In genomic region chr13:110937511-110938303, GRCh38 we compare ENCODE assay signal across 25 cellular contexts. TPM values are rescaled to one million over a fixed set of nuclear protein-coding genes. Genes with fewer than 3 reads are reported as not detected.
DNase-seq lines count a peak whose midpoint lies in the region; ATAC-seq and TF ChIP-seq lines count a peak whose summit lies in the region.
"Had no signal": no experiment of that assay in that cellular context is flagged by ENCODE, and none has a peak within 500 bp of the region (broad histone marks: within the 10 kb centered on the region; RNA-seq: fewer than 3 reads in every experiment).

No MANE protein-coding gene starts in this region.

- H3K36me3 ChIP-seq in BLaER1, result 0 out of 2 replicates have a peak, but pooled peaks cover 6% of the 10 kb centered on the region
- H3K36me3 ChIP-seq in suprapubic skin, result no peaks in the 10 kb centered on the region
- H3K36me3 ChIP-seq: BE2C, neural progenitor cell, tibial artery, WERI-Rb-1 had no signal

- H3K4me3 Mint-ChIP-seq in central memory CD8-positive, alpha-beta T cell, result no peak overlapping the region
- H3K4me3 Mint-ChIP-seq in naive B cell, result peak overlapping the region in 7 of 8 donors; percentile 13 to 76 (median 34)
- H3K4me3 Mint-ChIP-seq: neural progenitor cell; stimulated activated naive CD8-positive, alpha-beta T cell treated with anti-CD3 and anti-CD28 coated beads, Interleukin-15, Interleukin-2, amounts not matched to agents 100 ng/mL and 50 ng/mL, for 24 hours had no signal

- peak overlapping the region; percentile 25; the same call in 1 of the 2 replicates for H3K27ac ChIP-seq in BLaER1
- no peak overlapping the region for H3K27ac ChIP-seq in suprapubic skin
- H3K27ac ChIP-seq: A549, neural progenitor cell, PC-9, tibial artery, WERI-Rb-1 had no signal

- no peak for TF ChIP-seq POLR2A in suprapubic skin (IDR thresholded peaks at IDR 0.05)

- 92% methylated on average over 23 of the region's 23 CpGs for WGBS in suprapubic skin

- POLR2A ChIA-PET in GM10248 (lab: Yijun Ruan, JAX), result no interaction called here

- CTCF ChIA-PET in GM10248 (lab: Yijun Ruan, JAX), result interaction anchor here (1.1 to 1.7 kb wide), 6 partner anchors 8 to 467 kb away, joined by 3 to 7 read pairs (median 4); partner anchors contain the start of gene ANKRD10

- H3K4me1 Mint-ChIP-seq in central memory CD8-positive, alpha-beta T cell, result no peaks in the 10 kb centered on the region
- peaks cover 18 to 28% (median 25%) of the 10 kb centered on the region in 3 donors for H3K4me1 Mint-ChIP-seq in naive B cell
- H3K4me1 Mint-ChIP-seq: neural progenitor cell had no signal

- no peak for ATAC-seq in central memory CD8-positive, alpha-beta T cell (replicated peaks; ENCODE audit: extremely low read depth, poor library complexity, severe bottlenecking)
- ATAC-seq in naive B cell (ENCODE audit: low read depth in 2 of 2), result peak; percentile 80 to 86
- no peak for ATAC-seq in GM18907 (IDR thresholded peaks at IDR 0.05; ENCODE audit: unreplicated experiment)
- ATAC-seq: A549, esophagus mucosa, HCT116, Right ventricle myocardium inferior had no signal

- H3K4me3 ChIP-seq in BLaER1 (no peak overlapping the region), suprapubic skin (no peak overlapping the region)
- H3K4me3 ChIP-seq: A549, neural progenitor cell, PC-9, tibial artery had no signal

- H3K27me3 ChIP-seq in BLaER1 (no peaks in the 10 kb centered on the region; the same call in 1 of the 2 replicates), suprapubic skin (no peaks in the 10 kb centered on the region)
- H3K27me3 ChIP-seq: neural progenitor cell, tibial artery had no signal

- H3K4me1 ChIP-seq in BLaER1, result peaks cover 36% of the 10 kb centered on the region
- H3K4me1 ChIP-seq in suprapubic skin, result no peaks in the 10 kb centered on the region
- H3K4me1 ChIP-seq: A549, BE2C, tibial artery had no signal

- no peak for TF ChIP-seq CTCF in GM10248 (IDR thresholded peaks at IDR 0.05; ENCODE audit: control extremely low read depth, extremely low read depth, low read depth, missing control alignments)
- TF ChIP-seq CTCF in suprapubic skin (IDR thresholded peaks at IDR 0.05), result no peak

- peak overlapping the region; percentile 52 for H3K27ac Mint-ChIP-seq in central memory CD8-positive, alpha-beta T cell (ENCODE audit: low read depth)
- H3K27ac Mint-ChIP-seq in naive B cell, result peak overlapping the region in 4 of 6 donors; percentile 35 to 81 (median 68)
- H3K27ac Mint-ChIP-seq: neural progenitor cell; stimulated activated naive CD8-positive, alpha-beta T cell treated with anti-CD3 and anti-CD28 coated beads, Interleukin-15, Interleukin-2, amounts not matched to agents 100 ng/mL and 50 ng/mL, for 24 hours had no signal

- H3K36me3 Mint-ChIP-seq in central memory CD8-positive, alpha-beta T cell (ENCODE audit: insufficient read depth), result no peaks in the 10 kb centered on the region
- H3K36me3 Mint-ChIP-seq in naive B cell, result peaks cover 12 to 37% of the 10 kb centered on the region in 2 donors
- H3K36me3 Mint-ChIP-seq: neural progenitor cell had no signal

- H3K9me3 ChIP-seq in BLaER1 (peaks cover 52% of the 10 kb centered on the region), suprapubic skin (peaks cover 15% of the 10 kb centered on the region)
- H3K9me3 ChIP-seq: A549, BE2C had no signal

- TF ChIP-seq EP300 in suprapubic skin (IDR thresholded peaks at IDR 0.05), result no peak

- peaks cover 55% of the 10 kb centered on the region for H3K27me3 Mint-ChIP-seq in central memory CD8-positive, alpha-beta T cell
- peaks cover 1 to 11% (median 3%) of the 10 kb centered on the region in 3 donors for H3K27me3 Mint-ChIP-seq in naive B cell

- no peaks in the 10 kb centered on the region for H4K20me1 ChIP-seq in BLaER1

- H3K9me3 Mint-ChIP-seq in central memory CD8-positive, alpha-beta T cell, result peaks cover 6% of the 10 kb centered on the region
- H3K9me3 Mint-ChIP-seq in naive B cell, result peaks cover 23 to 45% (median 34%) of the 10 kb centered on the region in 7 donors

- H3K4me2 ChIP-seq in BLaER1, result peak overlapping the region; percentile 57
- H3K4me2 ChIP-seq: A549, neural progenitor cell, PC-9 had no signal

- peak; percentile 62 for DNase-seq in NOMO-1 treated with DMSO at 0.1 percent for 48 hours (lab: John Stamatoyannopoulos, UW; ENCODE audit: unreplicated experiment)
- DNase-seq in central memory CD8-positive, alpha-beta T cell (ENCODE audit: low spot score in 2 of 2), result no peak
- DNase-seq in naive B cell, result peak; percentile 46
- DNase-seq in GM10248 (ENCODE audit: extremely low spot score), result no peak
- DNase-seq in suprapubic skin (ENCODE audit: low spot score in 2 of 2), result no peak
- DNase-seq in stimulated activated CD4-positive, alpha-beta T cell treated with anti-CD3 and anti-CD28 coated beads, Interleukin-2, amount 100 ng/mL, for 24 hours, result no peak
- DNase-seq: activated naive CD4-positive, alpha-beta T cell treated with anti-CD3 and anti-CD28 coated beads, Interleukin-2, amount 50 U/mL, for 16 hours; BE2C; COR-L47; DMS53; effector memory CD4-positive, alpha-beta T cell; foreskin fibroblast; KG1; NCI-H1694; PC-9; tibial artery; WERI-Rb-1 had no signal

- no peak overlapping the region for H3K9ac ChIP-seq in BLaER1
- H3K9ac ChIP-seq: neural progenitor cell had no signal

RNA-seq across cellular contexts. Expression of gene ANKRD10, which starts 22.8 kb away (rescaled TPM):
- polyA plus RNA-seq in naive B cell (ENCODE audit: low read depth in 6 of 6), result 100 to 1,000 TPM in 4 of 6 donors, 10 to 100 TPM in 2; 85.0 to 127 (median 111) TPM
- total RNA-seq in suprapubic skin, result 10 to 100 TPM; 39.5 to 94.4 (median 56.2) TPM

Comparison
In these comparisons a context has a peak if more than half of its experiments do, and no peak if none do; other contexts are left out.
1. DNase-seq: peak in NOMO-1 treated with DMSO at 0.1 percent for 48 hours (single experiment) and naive B cell (single experiment); none in central memory CD8-positive, alpha-beta T cell (0 of 2), GM10248 (single experiment), suprapubic skin (0 of 2) and stimulated activated CD4-positive, alpha-beta T cell treated with anti-CD3 and anti-CD28 coated beads, Interleukin-2, amount 100 ng/mL, for 24 hours (0 of 2).
2. ATAC-seq: peak in naive B cell (2 of 2); none in central memory CD8-positive, alpha-beta T cell (single experiment) and GM18907 (single experiment).